Comparison of ENCODE assay signal across 9 cellular contexts in genomic region chr2:181586569-181587076, GRCh38.
DNase-seq lines count a peak whose midpoint lies in the region; ATAC-seq and TF ChIP-seq lines count a peak whose summit lies in the region.
"Had no signal": no experiment of that assay in that cellular context is flagged by ENCODE, and none has a peak within 500 bp of the region (broad histone marks: within the 10 kb centered on the region; RNA-seq: fewer than 3 reads in every experiment).

No MANE protein-coding gene starts in this region.

- TF ChIP-seq POLR2A in Peyer's patch (IDR thresholded peaks at IDR 0.05), result no peak

- POLR2A ChIA-PET in activated CD4-positive, alpha-beta memory T cell treated with anti-CD3 and anti-CD28 coated beads for 36 hours (lab: Charles Lee), result no interaction called here

- intact Hi-C loops in activated CD4-positive, alpha-beta memory T cell treated with anti-CD3 and anti-CD28 coated beads for 36 hours (cut with micrococcal nuclease), result no loop called here

- ATAC-seq in GM21423 (IDR thresholded peaks at IDR 0.05; ENCODE audit: unreplicated experiment) (peak; percentile 97), HG03571 (IDR thresholded peaks at IDR 0.05; ENCODE audit: unreplicated experiment) (peak; percentile 96)

- DNase-seq in GM06990 (ENCODE audit: extremely low read depth, insufficient read length), result peak; percentile 28
- DNase-seq in T-helper 2 cell treated with Interferon-gamma antibody and Interleukin-4, amounts not matched to agents 5 μg/mL and 100 μg/mL, for 36 hours (ENCODE audit: low spot score), result no peak
- DNase-seq in Peyer's patch, result no peak
- no peak for DNase-seq in activated gamma-delta T cell treated with Interleukin-2 at 50 U/mL for 16 hours
- DNase-seq in activated CD8-positive, alpha-beta memory T cell treated with anti-CD3 and anti-CD28 coated beads for 24 hours, result no peak
- DNase-seq in activated CD4-positive, alpha-beta memory T cell treated with anti-CD3 and anti-CD28 coated beads for 36 hours, result no peak

- H3K27ac ChIP-seq in Peyer's patch, result peak overlapping the region in 1 of 4 donors; percentile 23

- H3K9me3 Mint-ChIP-seq in T-helper 2 cell treated with Interferon-gamma antibody and Interleukin-4, amounts not matched to agents 5 μg/mL and 100 μg/mL, for 36 hours, result no peaks in the 10 kb centered on the region
- H3K9me3 Mint-ChIP-seq in activated CD4-positive, alpha-beta memory T cell treated with anti-CD3 and anti-CD28 coated beads for 36 hours, result no peaks in the 10 kb centered on the region
- H3K9me3 Mint-ChIP-seq: brain had no signal

- H3K36me3 ChIP-seq in GM06990 (ENCODE audit: control insufficient read depth, insufficient read depth, low read length) (no peaks in the 10 kb centered on the region), Peyer's patch (no peaks in the 10 kb centered on the region)

- H3K9me3 ChIP-seq in Peyer's patch, result no peaks in the 10 kb centered on the region

- H3K4me1 ChIP-seq in Peyer's patch, result peaks cover 0 to 5% (median 0%) of the 10 kb centered on the region in 4 donors

- H3K27me3 Mint-ChIP-seq in T-helper 2 cell treated with Interferon-gamma antibody and Interleukin-4, amounts not matched to agents 5 μg/mL and 100 μg/mL, for 36 hours (ENCODE audit: low read depth), result peaks cover 48% of the 10 kb centered on the region
- peaks cover 8% of the 10 kb centered on the region for H3K27me3 Mint-ChIP-seq in activated CD4-positive, alpha-beta memory T cell treated with anti-CD3 and anti-CD28 coated beads for 36 hours
- H3K27me3 Mint-ChIP-seq: brain had no signal

- peak overlapping the region; percentile 24; the same call in 1 of the 2 replicates for H3K4me3 ChIP-seq in GM06990 (replicated peaks; ENCODE audit: low read depth, low read length)
- peak overlapping the region in 2 of 4 donors; percentile 6 to 21 for H3K4me3 ChIP-seq in Peyer's patch

- peak overlapping the region; percentile 21 for H3K27ac Mint-ChIP-seq in T-helper 2 cell treated with Interferon-gamma antibody and Interleukin-4, amounts not matched to agents 5 μg/mL and 100 μg/mL, for 36 hours
- no peak overlapping the region for H3K27ac Mint-ChIP-seq in activated CD4-positive, alpha-beta memory T cell treated with anti-CD3 and anti-CD28 coated beads for 36 hours

- H3K27me3 ChIP-seq in GM06990 (replicated peaks; ENCODE audit: control insufficient read depth, insufficient read depth, low read length), result no peaks in the 10 kb centered on the region
- no peaks in the 10 kb centered on the region for H3K27me3 ChIP-seq in Peyer's patch

- CTCF ChIA-PET in activated CD4-positive, alpha-beta memory T cell treated with anti-CD3 and anti-CD28 coated beads for 36 hours (lab: Charles Lee), result interaction anchor here (0.6 kb wide), 1 partner anchor 129 kb away, joined by 4 read pairs; no protein-coding TSS in a partner anchor

- TF ChIP-seq CTCF in GM06990 (IDR thresholded peaks at IDR 0.05; ENCODE audit: insufficient read depth, low read length, poor library complexity, severe bottlenecking) (no peak), Peyer's patch (IDR thresholded peaks at IDR 0.05) (no peak)

- peaks cover 16% of the 10 kb centered on the region for H3K4me1 Mint-ChIP-seq in T-helper 2 cell treated with Interferon-gamma antibody and Interleukin-4, amounts not matched to agents 5 μg/mL and 100 μg/mL, for 36 hours (ENCODE audit: low read depth)
- H3K4me1 Mint-ChIP-seq in activated CD4-positive, alpha-beta memory T cell treated with anti-CD3 and anti-CD28 coated beads for 36 hours (ENCODE audit: low read depth), result peaks cover 10% of the 10 kb centered on the region

- peaks cover 2% of the 10 kb centered on the region for H3K36me3 Mint-ChIP-seq in T-helper 2 cell treated with Interferon-gamma antibody and Interleukin-4, amounts not matched to agents 5 μg/mL and 100 μg/mL, for 36 hours (ENCODE audit: low read depth)
- H3K36me3 Mint-ChIP-seq in activated CD4-positive, alpha-beta memory T cell treated with anti-CD3 and anti-CD28 coated beads for 36 hours, result no peaks in the 10 kb centered on the region
- H3K36me3 Mint-ChIP-seq: brain had no signal

- no peak overlapping the region for H3K4me3 Mint-ChIP-seq in T-helper 2 cell treated with Interferon-gamma antibody and Interleukin-4, amounts not matched to agents 5 μg/mL and 100 μg/mL, for 36 hours
- no peak overlapping the region for H3K4me3 Mint-ChIP-seq in activated CD4-positive, alpha-beta memory T cell treated with anti-CD3 and anti-CD28 coated beads for 36 hours
- H3K4me3 Mint-ChIP-seq: brain had no signal
